11 cellular contexts compared by ENCODE assay signal in genomic region chr1:48227165-48228013, GRCh38. TPM values are rescaled to one million over a fixed set of nuclear protein-coding genes. Genes with fewer than 3 reads are reported as not detected.
DNase-seq lines count a peak whose midpoint lies in the region; ATAC-seq, FAIRE-seq and TF ChIP-seq lines count a peak whose summit lies in the region.
"Had no signal": no experiment of that assay in that cellular context is flagged by ENCODE, and none has a peak within 500 bp of the region (broad histone marks: within the 10 kb centered on the region; RNA-seq: fewer than 3 reads in every experiment).

No MANE protein-coding gene starts in this region.

- no peaks in the 10 kb centered on the region for H3K79me2 ChIP-seq in trophoblast cell (ENCODE audit: control insufficient read depth, insufficient read depth, low read length, poor library complexity)

- no peak overlapping the region for H4K12ac ChIP-seq in trophoblast cell (ENCODE audit: low read depth, low read length)

- no peak overlapping the region for H3K4me3 Mint-ChIP-seq in WTC11

- no peaks in the 10 kb centered on the region for H3K4me1 ChIP-seq in trophoblast cell (ENCODE audit: control insufficient read depth in 1 of 2, insufficient read depth in 2 of 2, low read length in 2 of 2)
- H3K4me1 ChIP-seq: testis had no signal

- H3K9me3 ChIP-seq in trophoblast cell (ENCODE audit: insufficient read depth, low read depth, low read length) = peaks cover 5% of the 10 kb centered on the region
- H3K9me3 ChIP-seq: testis had no signal

- H3K4ac ChIP-seq in trophoblast cell (ENCODE audit: low read depth, low read length) = no peak overlapping the region

- no peak for FAIRE-seq in frontal cortex (lab: Jason Lieb, UNC)

- no peak overlapping the region for H3K27ac ChIP-seq in trophoblast cell (ENCODE audit: low read depth, low read length)
- H3K27ac ChIP-seq: testis had no signal

- H2BK12ac ChIP-seq in trophoblast cell (ENCODE audit: low read length) = no peak overlapping the region

- TF ChIP-seq CTCF in WTC11 (IDR thresholded peaks at IDR 0.05) = no peak

- no peak overlapping the region for H2BK5ac ChIP-seq in trophoblast cell (ENCODE audit: low read depth, low read length, poor library complexity)

- no peaks in the 10 kb centered on the region for H3K36me3 Mint-ChIP-seq in WTC11

- H2AFZ ChIP-seq in trophoblast cell (ENCODE audit: insufficient read depth, low read length, poor library complexity) = no peak overlapping the region

- H3K18ac ChIP-seq in trophoblast cell (ENCODE audit: low read length) = no peak overlapping the region

- no peak overlapping the region for H3K23ac ChIP-seq in trophoblast cell (ENCODE audit: low read length)

- no peaks in the 10 kb centered on the region for H3K9me3 Mint-ChIP-seq in WTC11

- no peak overlapping the region for H3K27ac Mint-ChIP-seq in WTC11

- H3K27me3 ChIP-seq in trophoblast cell (ENCODE audit: insufficient read depth, low read length) = no peaks in the 10 kb centered on the region
- H3K27me3 ChIP-seq: testis had no signal

- POLR2A ChIA-PET in WTC11 (lab: Charles Lee) = interaction anchor here (0.6 kb wide), 1 partner anchor 458 kb away, joined by 3 read pairs; no protein-coding TSS in a partner anchor

- H4K91ac ChIP-seq in trophoblast cell (ENCODE audit: low read depth, low read length) = no peak overlapping the region

- H3K27me3 Mint-ChIP-seq in WTC11 (ENCODE audit: low read depth) = no peaks in the 10 kb centered on the region; the same call in 1 of the 2 replicates

- no peaks in the 10 kb centered on the region for H3K36me3 ChIP-seq in trophoblast cell (ENCODE audit: control insufficient read depth in 1 of 2, insufficient read depth in 2 of 2, low read length in 2 of 2)

- H3K14ac ChIP-seq in trophoblast cell (ENCODE audit: low read length) = no peak overlapping the region

- H3K4me3 ChIP-seq in trophoblast cell (ENCODE audit: low read depth, low read length) = peak overlapping the region; percentile 55
- H3K4me3 ChIP-seq: lung, testis had no signal

- peaks cover 4% of the 10 kb centered on the region for H3K4me1 Mint-ChIP-seq in WTC11

- H2AK5ac ChIP-seq in trophoblast cell (ENCODE audit: low read length) = no peak overlapping the region

- DNase-seq in activated CD8-positive, alpha-beta memory T cell treated with anti-CD3 and anti-CD28 coated beads for 24 hours = peak; percentile 68
- no peak for DNase-seq in activated CD8-positive, alpha-beta memory T cell treated with anti-CD3 and anti-CD28 coated beads, Interleukin-2, amount 50 U/mL, for 4 hours
- DNase-seq in WTC11 (ENCODE audit: low spot score) = no peak
- DNase-seq in trophoblast cell = no peak
- no peak for DNase-seq in frontal cortex (ENCODE audit: low spot score in 2 of 2)
- DNase-seq in NCI-H2171 (lab: John Stamatoyannopoulos, UW) = no peak
- DNase-seq: SW 1271 had no signal

- CTCF ChIA-PET in WTC11 (lab: Charles Lee) = interaction anchor here (0.6 to 2.0 kb wide), 15 partner anchors 10 to 304 kb away, joined by 3 to 17 read pairs (median 4); no protein-coding TSS in a partner anchor

- no peak overlapping the region for H2BK120ac ChIP-seq in trophoblast cell (ENCODE audit: insufficient read depth, low read length, poor library complexity)

- H4K8ac ChIP-seq in trophoblast cell (ENCODE audit: low read depth, low read length) = no peak overlapping the region

- WGBS in trophoblast cell (ENCODE audit: extremely low coverage, insufficient coverage, insufficient read length) = no CpG with 5 or more reads among the region's 10 CpGs

- ATAC-seq in HG03108 (IDR thresholded peaks at IDR 0.05; ENCODE audit: unreplicated experiment) (peak; percentile 62), WTC11 (no peak), HG02759 (IDR thresholded peaks at IDR 0.05; ENCODE audit: unreplicated experiment) (no peak)

- H3K4me2 ChIP-seq in trophoblast cell (ENCODE audit: low read length) = no peak overlapping the region

- no peaks in the 10 kb centered on the region for H3K79me1 ChIP-seq in trophoblast cell (ENCODE audit: low read length)

- no peak overlapping the region for H3K9ac ChIP-seq in trophoblast cell (ENCODE audit: low read length)

TF ChIP-seq in WTC11, 78 proteins besides CTCF, POLR2A, EP300 and RAD21:
- TF ChIP-seq ZSCAN18 (CRISPR knock-in tag; IDR thresholded peaks at IDR 0.05) = no peak
- no peak for TF ChIP-seq ZNF121 (CRISPR knock-in tag; IDR thresholded peaks at IDR 0.05)
- no peak for TF ChIP-seq SOX15 (CRISPR knock-in tag; IDR thresholded peaks at IDR 0.05)
- no peak for TF ChIP-seq SMAD3 (CRISPR knock-in tag; IDR thresholded peaks at IDR 0.05; ENCODE audit: borderline replicate concordance)
- TF ChIP-seq ZBTB43 (CRISPR knock-in tag; IDR thresholded peaks at IDR 0.05) = 0 out of 2 replicates have a peak, but pooled peaks have one; percentile 7

RNA-seq across cellular contexts. Expression of gene SLC5A9, which starts 4.9 kb away (rescaled TPM):
- total RNA-seq in WTC11 (2021) = 0.22 to 0.64 TPM (median 0.27 TPM) in 3 replicates
- 0.07 TPM in 2 replicates for polyA plus RNA-seq in trophoblast cell (2013)
- total RNA-seq in frontal cortex = not detected
